1 cellular context compared by ENCODE assay signal in genomic region chrX:48917139-48917980, GRCh38.
TF ChIP-seq lines count a peak whose summit lies in the region.

No MANE protein-coding gene starts in this region.

TF ChIP-seq in K562, 482 proteins besides CTCF, POLR2A, EP300 and RAD21 (continues in another document):
- TF ChIP-seq KLF16 (IDR thresholded peaks at IDR 0.05) (peak; percentile 42; the same call in 1 of the 2 replicates), ZNF253 (CRISPR knock-in tag; conservative IDR thresholded peaks at IDR 0.05) (no peak), BMI1 (IDR thresholded peaks at IDR 0.05; ENCODE audit: low read length) (peak; percentile 91), TCF7L2 (IDR thresholded peaks at IDR 0.05; ENCODE audit: low read depth, low read length) (no peak), SNIP1 (IDR thresholded peaks at IDR 0.05; ENCODE audit: low read depth) (no peak), CSDE1 (IDR thresholded peaks at IDR 0.05) (no peak), NUFIP1 (IDR thresholded peaks at IDR 0.05; ENCODE audit: partially characterized antibody) (no peak), ARNT (IDR thresholded peaks at IDR 0.05) (no peak; a peak in 1 of 4 replicates), ZNF79 (CRISPR knock-in tag; IDR thresholded peaks at IDR 0.05; ENCODE audit: low read depth) (no peak), CREB1 (IDR thresholded peaks at IDR 0.05) (no peak), CREB1 (CRISPR knock-in tag; IDR thresholded peaks at IDR 0.05) (peak; percentile 40; the same call in 1 of the 2 replicates), HES1 (IDR thresholded peaks at IDR 0.05; ENCODE audit: low read depth) (no peak), SIN3A (IDR thresholded peaks at IDR 0.05; ENCODE audit: borderline replicate concordance in 2 of 2, control insufficient read depth in 1 of 2, low read depth in 2 of 2, low read length in 2 of 2) (peak; percentile 62 to 88; a peak in 1 of 4 replicates), CEBPB (tag; IDR thresholded peaks at IDR 0.05) (no peak), THAP12 (CRISPR knock-in tag; IDR thresholded peaks at IDR 0.05) (no peak), ZBTB9 (CRISPR knock-in tag; IDR thresholded peaks at IDR 0.05) (no peak), MLX (CRISPR knock-in tag; conservative IDR thresholded peaks at IDR 0.05) (no peak), RERE (CRISPR knock-in tag; IDR thresholded peaks at IDR 0.05; ENCODE audit: borderline replicate concordance) (no peak), ESRRA (IDR thresholded peaks at IDR 0.05; ENCODE audit: borderline replicate concordance, low read depth) (0 out of 2 replicates have a peak, but pooled peaks have one; percentile 28), SMAD4 (CRISPR knock-in tag; conservative IDR thresholded peaks at IDR 0.05) (no peak), POLR3A (IDR thresholded peaks at IDR 0.05; ENCODE audit: borderline replicate concordance, extremely low read depth, insufficient read depth, insufficient read length) (no peak), CTCFL (IDR thresholded peaks at IDR 0.05; ENCODE audit: borderline replicate concordance, insufficient read depth, low read depth, low read length, poor library complexity, severe bottlenecking) (peak; percentile 98), DMBX1 (CRISPR knock-in tag; IDR thresholded peaks at IDR 0.05; ENCODE audit: borderline replicate concordance) (no peak), PHTF2 (CRISPR knock-in tag; IDR thresholded peaks at IDR 0.05) (no peak), TAF1 (IDR thresholded peaks at IDR 0.05; ENCODE audit: control insufficient read depth, extremely low read depth, insufficient read depth, low read length, severe bottlenecking) (no peak), HBP1 (CRISPR knock-in tag; IDR thresholded peaks at IDR 0.05) (no peak), TCF3 (CRISPR knock-in tag; IDR thresholded peaks at IDR 0.05) (peak; percentile 32; the same call in 1 of the 2 replicates), FOXJ2 (tag; IDR thresholded peaks at IDR 0.05) (no peak), MAZ (CRISPR knock-in tag; conservative IDR thresholded peaks at IDR 0.05 in 1 of 2, IDR thresholded peaks at IDR 0.05 in 1 of 2) (peak in 1 of 2 experiments; percentile 43; a peak in 1 of 4 replicates), ZNF263 (CRISPR knock-in tag; IDR thresholded peaks at IDR 0.05; ENCODE audit: borderline replicate concordance) (no peak), ZBTB12 (CRISPR knock-in tag; IDR thresholded peaks at IDR 0.05) (no peak), TCFL5 (CRISPR knock-in tag; conservative IDR thresholded peaks at IDR 0.05) (no peak), TGIF2 (CRISPR knock-in tag; IDR thresholded peaks at IDR 0.05) (no peak), RBM17 (IDR thresholded peaks at IDR 0.05; ENCODE audit: borderline replicate concordance, low read depth, low read length) (no peak), THRA (IDR thresholded peaks at IDR 0.05) (no peak), EP400 (IDR thresholded peaks at IDR 0.05) (no peak), ARHGAP35 (IDR thresholded peaks at IDR 0.05; ENCODE audit: partially characterized antibody) (no peak), DLX4 (CRISPR knock-in tag; IDR thresholded peaks at IDR 0.05) (no peak), NFE2L1 (tag; IDR thresholded peaks at IDR 0.05; ENCODE audit: borderline replicate concordance, low read depth) (no peak), RBM39 (optimal IDR thresholded peaks at IDR 0.05; ENCODE audit: low read depth, low read length) (peak; percentile 78), KAT7 (CRISPR knock-in tag; IDR thresholded peaks at IDR 0.05; ENCODE audit: borderline replicate concordance) (peak; percentile 4; the same call in 1 of the 2 replicates), ZNF140 (CRISPR knock-in tag; IDR thresholded peaks at IDR 0.05) (no peak), CHAMP1 (IDR thresholded peaks at IDR 0.05) (no peak), ZBED1 (IDR thresholded peaks at IDR 0.05) (0 out of 2 replicates have a peak, but pooled peaks have one; percentile 32)
